ENCODE assay signal across 2 cellular contexts in genomic region chr1:244255426-244255965, GRCh38.
TF ChIP-seq lines count a peak whose summit lies in the region.

No MANE protein-coding gene starts in this region.

TF ChIP-seq in GM23338, 12 proteins besides CTCF, POLR2A, EP300 and RAD21:
- TF ChIP-seq NANOG (IDR thresholded peaks at IDR 0.05; ENCODE audit: borderline replicate concordance) = no peak
- TF ChIP-seq EZH2 (IDR thresholded peaks at IDR 0.05; ENCODE audit: low read depth, unreplicated experiment) = no peak
- TF ChIP-seq, protein P1, sequence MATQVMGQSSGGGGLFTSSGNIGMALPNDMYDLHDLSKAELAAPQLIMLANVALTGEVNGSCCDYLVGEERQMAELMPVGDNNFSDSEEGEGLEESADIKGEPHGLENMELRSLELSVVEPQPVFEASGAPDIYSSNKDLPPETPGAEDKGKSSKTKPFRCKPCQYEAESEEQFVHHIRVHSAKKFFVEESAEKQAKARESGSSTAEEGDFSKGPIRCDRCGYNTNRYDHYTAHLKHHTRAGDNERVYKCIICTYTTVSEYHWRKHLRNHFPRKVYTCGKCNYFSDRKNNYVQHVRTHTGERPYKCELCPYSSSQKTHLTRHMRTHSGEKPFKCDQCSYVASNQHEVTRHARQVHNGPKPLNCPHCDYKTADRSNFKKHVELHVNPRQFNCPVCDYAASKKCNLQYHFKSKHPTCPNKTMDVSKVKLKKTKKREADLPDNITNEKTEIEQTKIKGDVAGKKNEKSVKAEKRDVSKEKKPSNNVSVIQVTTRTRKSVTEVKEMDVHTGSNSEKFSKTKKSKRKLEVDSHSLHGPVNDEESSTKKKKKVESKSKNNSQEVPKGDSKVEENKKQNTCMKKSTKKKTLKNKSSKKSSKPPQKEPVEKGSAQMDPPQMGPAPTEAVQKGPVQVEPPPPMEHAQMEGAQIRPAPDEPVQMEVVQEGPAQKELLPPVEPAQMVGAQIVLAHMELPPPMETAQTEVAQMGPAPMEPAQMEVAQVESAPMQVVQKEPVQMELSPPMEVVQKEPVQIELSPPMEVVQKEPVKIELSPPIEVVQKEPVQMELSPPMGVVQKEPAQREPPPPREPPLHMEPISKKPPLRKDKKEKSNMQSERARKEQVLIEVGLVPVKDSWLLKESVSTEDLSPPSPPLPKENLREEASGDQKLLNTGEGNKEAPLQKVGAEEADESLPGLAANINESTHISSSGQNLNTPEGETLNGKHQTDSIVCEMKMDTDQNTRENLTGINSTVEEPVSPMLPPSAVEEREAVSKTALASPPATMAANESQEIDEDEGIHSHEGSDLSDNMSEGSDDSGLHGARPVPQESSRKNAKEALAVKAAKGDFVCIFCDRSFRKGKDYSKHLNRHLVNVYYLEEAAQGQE (IDR thresholded peaks at IDR 0.05; ENCODE audit: unreplicated experiment) = no peak
- no peak for TF ChIP-seq ZNF114 (CRISPR knock-in tag; IDR thresholded peaks at IDR 0.05)
- no peak for TF ChIP-seq ZNF331 (CRISPR knock-in tag; IDR thresholded peaks at IDR 0.05; ENCODE audit: low read depth)

TF ChIP-seq in K562, 482 proteins besides CTCF, POLR2A, EP300 and RAD21:
- TF ChIP-seq PTTG1 (tag; IDR thresholded peaks at IDR 0.05; ENCODE audit: low read depth) = no peak
- peak; percentile 93 for TF ChIP-seq ZNF121 (CRISPR knock-in tag; conservative IDR thresholded peaks at IDR 0.05)
